8 cellular contexts compared by ENCODE assay signal in the genomic region with DNA sequence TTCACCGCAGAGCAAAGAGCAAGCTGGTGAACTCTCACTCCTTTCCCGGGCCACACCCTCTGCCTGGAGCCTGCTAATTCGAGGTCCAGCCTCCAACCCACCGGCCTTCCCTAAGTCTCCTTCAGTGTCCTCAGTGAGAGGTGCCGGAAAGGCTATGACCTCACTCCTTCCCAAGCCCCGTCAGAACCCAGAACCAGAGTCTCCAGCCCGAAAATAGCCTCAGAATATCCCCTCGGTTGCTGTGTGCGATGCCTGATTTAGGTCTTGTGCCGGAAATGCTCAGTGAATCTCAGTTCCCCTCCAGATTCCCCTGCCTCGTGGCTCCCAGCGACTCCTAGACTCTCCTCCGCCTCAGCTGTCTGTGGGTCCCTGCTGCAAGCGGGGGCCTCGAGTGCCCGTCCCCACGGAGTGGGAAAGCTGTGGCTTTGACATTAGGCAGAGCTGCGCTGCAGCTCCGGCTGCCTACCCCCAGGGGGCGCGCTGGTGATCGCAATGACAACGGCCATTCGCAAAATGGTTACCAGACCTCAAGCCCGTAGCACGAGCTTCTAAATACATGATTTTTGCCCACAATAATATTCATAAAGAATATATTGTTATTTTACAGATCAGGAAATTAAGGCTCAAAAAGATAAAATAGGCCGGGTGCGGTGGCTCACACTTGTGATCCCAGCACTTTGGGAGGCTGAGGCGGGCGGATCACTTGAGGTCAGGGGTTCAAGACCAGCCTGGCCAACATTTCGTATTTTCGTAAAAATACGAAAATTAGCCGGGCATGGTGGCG. TPM values are rescaled to one million over a fixed set of nuclear protein-coding genes. Genes with fewer than 3 reads are reported as not detected.
DNase-seq lines count a peak whose midpoint lies in the region; ATAC-seq and TF ChIP-seq lines count a peak whose summit lies in the region.

No MANE protein-coding gene starts in this region.

- H3K27ac Mint-ChIP-seq in CD4-positive, CD25-positive, alpha-beta regulatory T cell, result peak overlapping the region in 2 of 3 donors; percentile 78 to 86

- peak; percentile 48 to 68 (median 67) for DNase-seq in CD4-positive, CD25-positive, alpha-beta regulatory T cell
- DNase-seq in RWPE2 (ENCODE audit: low spot score) (no peak), globus pallidus (ENCODE audit: low spot score) (peak; percentile 50), osteoblast (ENCODE audit: insufficient read length, low spot score, missing footprints) (peak; percentile 91), suprapubic skin (ENCODE audit: low spot score in 2 of 2) (peak; percentile 86 to 88)
- DNase-seq in activated naive CD4-positive, alpha-beta T cell (lab: John Stamatoyannopoulos, UW), result peak; percentile 17 to 65 (median 50)

- no peaks in the 10 kb centered on the region for H3K36me3 ChIP-seq in CD4-positive, CD25-positive, alpha-beta regulatory T cell (ENCODE audit: control insufficient read depth, insufficient read depth, low read length)
- no peaks in the 10 kb centered on the region for H3K36me3 ChIP-seq in RWPE2 (ENCODE audit: low read depth)
- no peaks in the 10 kb centered on the region for H3K36me3 ChIP-seq in osteoblast (ENCODE audit: insufficient read depth, low read length)
- H3K36me3 ChIP-seq in suprapubic skin, result no peaks in the 10 kb centered on the region

- H3K4me3 Mint-ChIP-seq in CD4-positive, CD25-positive, alpha-beta regulatory T cell, result peak overlapping the region in 2 of 4 donors; percentile 50 to 61

- peak; percentile 68 to 74 for ATAC-seq in CD4-positive, CD25-positive, alpha-beta regulatory T cell (ENCODE audit: low read depth in 2 of 2)
- ATAC-seq in HG02759 (IDR thresholded peaks at IDR 0.05; ENCODE audit: unreplicated experiment), result peak; percentile 68
- peak; percentile 63; the same call in 2 of the 3 replicates for ATAC-seq in RWPE2 (ENCODE audit: low read depth)
- no peak for ATAC-seq in HG02981 (IDR thresholded peaks at IDR 0.05; ENCODE audit: unreplicated experiment)

- H3K27me3 Mint-ChIP-seq in CD4-positive, CD25-positive, alpha-beta regulatory T cell, result peaks cover 30% of the 10 kb centered on the region

- TF ChIP-seq CTCF in RWPE2 (IDR thresholded peaks at IDR 0.05; ENCODE audit: poor library complexity, severe bottlenecking), result peak; percentile 93
- peak; percentile 98 for TF ChIP-seq CTCF in osteoblast (IDR thresholded peaks at IDR 0.05; ENCODE audit: extremely low read depth, low read depth, low read length)
- peak; percentile 89 to 98 for TF ChIP-seq CTCF in suprapubic skin (IDR thresholded peaks at IDR 0.05)

- 23% methylated on average over 31 of the region's 35 CpGs for WGBS in suprapubic skin

- TF ChIP-seq POLR2A in suprapubic skin (IDR thresholded peaks at IDR 0.05), result no peak

- no peaks in the 10 kb centered on the region for H3K36me3 Mint-ChIP-seq in CD4-positive, CD25-positive, alpha-beta regulatory T cell

- no peaks in the 10 kb centered on the region for H3K27me3 ChIP-seq in CD4-positive, CD25-positive, alpha-beta regulatory T cell (ENCODE audit: control insufficient read depth, insufficient read depth, low read length)
- peaks cover 15% of the 10 kb centered on the region for H3K27me3 ChIP-seq in RWPE2 (ENCODE audit: insufficient read depth, poor library complexity, severe bottlenecking)
- peaks cover 40% of the 10 kb centered on the region for H3K27me3 ChIP-seq in osteoblast (ENCODE audit: insufficient read depth, low read length)
- H3K27me3 ChIP-seq in suprapubic skin, result no peaks in the 10 kb centered on the region

- peaks cover 4 to 23% (median 10%) of the 10 kb centered on the region in 4 donors for H3K4me1 Mint-ChIP-seq in CD4-positive, CD25-positive, alpha-beta regulatory T cell

- H3K4me1 ChIP-seq in CD4-positive, CD25-positive, alpha-beta regulatory T cell (ENCODE audit: control insufficient read depth, insufficient read depth, low read length, poor library complexity, severe bottlenecking), result peaks cover 7% of the 10 kb centered on the region
- no peaks in the 10 kb centered on the region for H3K4me1 ChIP-seq in RWPE2 (ENCODE audit: insufficient read depth, poor library complexity, severe bottlenecking)
- peaks cover 7% of the 10 kb centered on the region for H3K4me1 ChIP-seq in osteoblast (ENCODE audit: insufficient read depth, low read length)
- peaks cover 9% of the 10 kb centered on the region for H3K4me1 ChIP-seq in suprapubic skin

- H4K20me1 ChIP-seq in osteoblast (ENCODE audit: insufficient read depth, low read length), result no peaks in the 10 kb centered on the region

- no peak overlapping the region for H3K4me3 ChIP-seq in CD4-positive, CD25-positive, alpha-beta regulatory T cell (ENCODE audit: low read depth, low read length)
- no peak overlapping the region for H3K4me3 ChIP-seq in RWPE2 (ENCODE audit: severe bottlenecking)
- peak overlapping the region; percentile 67 for H3K4me3 ChIP-seq in osteoblast (ENCODE audit: insufficient read depth, low read length)
- H3K4me3 ChIP-seq in suprapubic skin, result peak overlapping the region; percentile 9

- H3K4me2 ChIP-seq in osteoblast (ENCODE audit: insufficient read depth, low read length), result peak overlapping the region; percentile 93

- no peak overlapping the region for H3K27ac ChIP-seq in CD4-positive, CD25-positive, alpha-beta regulatory T cell (ENCODE audit: insufficient read depth, low read length, poor library complexity, severe bottlenecking)
- no peak overlapping the region for H3K27ac ChIP-seq in RWPE2 (ENCODE audit: poor library complexity, severe bottlenecking)
- peak overlapping the region; percentile 28 for H3K27ac ChIP-seq in osteoblast (ENCODE audit: low read depth, low read length)
- H3K27ac ChIP-seq in suprapubic skin, result no peak overlapping the region

- H2AFZ ChIP-seq in osteoblast (ENCODE audit: low read length), result peak overlapping the region; percentile 97

- H3K9me3 Mint-ChIP-seq in CD4-positive, CD25-positive, alpha-beta regulatory T cell, result no peaks in the 10 kb centered on the region

- TF ChIP-seq EP300 in suprapubic skin (IDR thresholded peaks at IDR 0.05), result no peak

- H3K9me3 ChIP-seq in CD4-positive, CD25-positive, alpha-beta regulatory T cell (ENCODE audit: control insufficient read depth in 2 of 2, low read length in 2 of 2), result no peaks in the 10 kb centered on the region
- H3K9me3 ChIP-seq in RWPE2 (ENCODE audit: severe bottlenecking) (no peaks in the 10 kb centered on the region), osteoblast (ENCODE audit: low read depth, low read length) (no peaks in the 10 kb centered on the region), suprapubic skin (no peaks in the 10 kb centered on the region)

- H3K79me2 ChIP-seq in osteoblast (ENCODE audit: insufficient read depth, low read length), result no peaks in the 10 kb centered on the region

RNA-seq across cellular contexts. Expression of gene BNIP5, which starts 4.2 kb away (rescaled TPM):
- total RNA-seq in CD4-positive, CD25-positive, alpha-beta regulatory T cell, result not detected
- polyA plus RNA-seq in CD4-positive, CD25-positive, alpha-beta regulatory T cell, result not detected
- total RNA-seq in osteoblast, result not detected in 2 replicates
- under 1 TPM in 1 of 4 donors, not detected in 3; 0.11 TPM for total RNA-seq in suprapubic skin

RNA-seq across cellular contexts. Expression of gene ETV7, which starts 46.6 kb away (rescaled TPM):
- 6.3 TPM for total RNA-seq in CD4-positive, CD25-positive, alpha-beta regulatory T cell
- 10 to 100 TPM in 2 of 4 donors, 1 to 10 TPM in 2; 5.3 to 16.1 (median 9.5) TPM for polyA plus RNA-seq in CD4-positive, CD25-positive, alpha-beta regulatory T cell
- total RNA-seq in osteoblast (3.3 and 3.5 TPM in 2 replicates), suprapubic skin (10 to 100 TPM in 2 of 4 donors, 1 to 10 TPM in 2; 5.9 to 13.0 (median 9.5) TPM)

Comparison
In these comparisons a context has a peak if more than half of its experiments do, and no peak if none do; other contexts are left out.
1. H3K4me3 ChIP-seq: peak in osteoblast (single experiment) and suprapubic skin (single experiment); none in CD4-positive, CD25-positive, alpha-beta regulatory T cell (single experiment) and RWPE2 (single experiment).
2. Peak in every context shown above with its lines, with median percentiles within 50 percentile points of each other: CTCF ChIP-seq.